In the genomic region with DNA sequence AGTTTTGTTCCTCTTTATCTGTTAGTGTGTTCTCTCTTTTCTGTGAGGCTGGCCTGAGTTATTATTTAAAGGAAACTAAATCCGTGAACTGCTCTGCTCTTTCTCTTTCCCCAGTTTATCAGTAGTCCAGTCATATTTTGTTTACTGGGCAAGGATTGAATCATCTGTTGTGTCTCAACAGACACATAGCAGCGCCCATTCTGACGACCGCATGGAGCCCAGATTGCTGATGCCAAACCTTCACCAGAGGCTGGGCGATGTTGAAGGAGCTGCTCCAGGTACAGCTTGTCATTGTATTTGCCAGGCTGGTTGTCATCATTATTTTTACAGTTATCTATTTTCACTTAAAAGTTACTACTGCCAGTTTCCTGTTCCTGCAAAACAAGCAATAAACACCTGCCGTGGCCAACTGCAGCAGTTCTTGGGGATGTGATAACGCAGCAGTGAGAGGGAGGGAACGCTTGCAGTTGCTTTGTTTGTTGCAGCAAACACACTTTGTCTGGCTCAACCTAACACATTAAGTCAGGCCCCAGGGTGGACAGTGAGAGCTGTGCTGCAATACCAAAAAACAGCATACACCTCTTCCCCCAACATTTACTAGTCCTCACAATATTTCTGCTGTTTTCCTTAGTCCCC, we compare ENCODE assay signal across 18 cellular contexts.
DNase-seq lines count a peak whose midpoint lies in the region; TF ChIP-seq lines count a peak whose summit lies in the region.
"Had no signal": no experiment of that assay in that cellular context is flagged by ENCODE, and none has a peak within 500 bp of the region (broad histone marks: within the 10 kb centered on the region; RNA-seq: fewer than 3 reads in every experiment).

No MANE protein-coding gene starts in this region.

- H3K4me3 ChIP-seq in LNCaP clone FGC (ENCODE audit: low read depth, low read length), result no peak overlapping the region
- H3K4me3 ChIP-seq: A549, HAP-1 had no signal

- peak; percentile 25 for DNase-seq in AG20443 (ENCODE audit: low spot score)
- peak; percentile 88 for DNase-seq in LNCaP clone FGC (ENCODE audit: low read depth)
- peak; percentile 30 for DNase-seq in ecto neural progenitor cell (ENCODE audit: low spot score)
- DNase-seq in medulla oblongata (ENCODE audit: extremely low spot score), result peak; percentile 27
- DNase-seq in NCI-H510A (lab: John Stamatoyannopoulos, UW), result no peak
- DNase-seq in stimulated activated CD4-positive, alpha-beta T cell treated with anti-CD3 and anti-CD28 coated beads, Interleukin-15, amount 100 ng/mL, for 24 hours, result no peak
- DNase-seq in iPS-NIHi7 (ENCODE audit: extremely low spot score), result no peak
- DNase-seq in stimulated activated CD4-positive, alpha-beta T cell treated with anti-CD3 and anti-CD28 coated beads, Interleukin-2, amount 100 ng/mL, for 24 hours, result no peak
- DNase-seq: activated B cell treated with CpG ODN at 0.5 μM for 24 hours; activated CD8-positive, alpha-beta T cell treated with anti-CD3 and anti-CD28 coated beads, Interleukin-2, amount 10 ng/mL, durations not matched to agents 7 days and 5 days; activated T-cell treated with anti-CD3 and anti-CD28 coated beads, Interleukin-2, amount 50 U/mL, for 4 hours; glutamatergic neuron; MV-4-11; NCI-H2029 treated with DMSO at 0.1 percent for 48 hours; NCI-H446 treated with DMSO at 0.1 percent for 48 hours; T-helper 17 cell had no signal

- no peak for TF ChIP-seq CTCF in LNCaP clone FGC (IDR thresholded peaks at IDR 0.05; ENCODE audit: control insufficient read depth, extremely low read depth, insufficient read depth)

Comparison
In these comparisons a context has a peak if more than half of its experiments do, and no peak if none do; other contexts are left out.
1. DNase-seq: peak in AG20443 (single experiment), LNCaP clone FGC (single experiment), ecto neural progenitor cell (single experiment) and medulla oblongata (single experiment); none in NCI-H510A (single experiment), stimulated activated CD4-positive, alpha-beta T cell treated with anti-CD3 and anti-CD28 coated beads, Interleukin-15, amount 100 ng/mL, for 24 hours (single experiment), iPS-NIHi7 (single experiment) and stimulated activated CD4-positive, alpha-beta T cell treated with anti-CD3 and anti-CD28 coated beads, Interleukin-2, amount 100 ng/mL, for 24 hours (0 of 2).